35 cellular contexts compared by ENCODE assay signal in genomic region chr1:205475855-205476254, GRCh38. TPM values are rescaled to one million over a fixed set of nuclear protein-coding genes. Genes with fewer than 3 reads are reported as not detected.
"Had no signal": no experiment of that assay in that cellular context is flagged by ENCODE, and none has a peak within 500 bp of the region (broad histone marks: within the 10 kb centered on the region; RNA-seq: fewer than 3 reads in every experiment).

No MANE protein-coding gene starts in this region.

- DNase-seq: Kasumi-1, MG63, NCI-H1048, NCI-H1092 treated with DMSO at 0.1 percent for 48 hours, NCI-H1105 treated with DMSO at 0.1 percent for 48 hours, NCI-H1417, NCI-H1436, NCI-H146, NCI-H1694, NCI-H187, NCI-H1930, NCI-H2029 treated with DMSO at 0.1 percent for 48 hours, NCI-H2081 treated with DMSO at 0.1 percent for 48 hours, NCI-H2107, NCI-H2171, NCI-H226, NCI-H446 treated with DMSO at 0.1 percent for 48 hours, NCI-H510A, NCI-H524, NCI-H526, NCI-H69, NCI-H748 treated with DMSO at 0.1 percent for 48 hours, NCI-H82, PC-9, SHP77, SIG-M5, SJCRH30, T-cell had no signal

- H3K27me3 ChIP-seq: MG63, SJCRH30 had no signal

- H3K27ac ChIP-seq: PC-9, RWPE1, SJCRH30, SK-N-MC had no signal

- H2AFZ ChIP-seq: PC-9 had no signal

- ATAC-seq: Panc1, Right ventricle myocardium inferior, T-cell had no signal

- H3K4me3 ChIP-seq: MG63, PC-9, SJCRH30, SK-N-MC had no signal

- H3K36me3 ChIP-seq: MG63, SJCRH30 had no signal

- H3K4me2 ChIP-seq: PC-9 had no signal

- FAIRE-seq: RCC 7860 had no signal

RNA-seq across cellular contexts. Expression of gene BLACAT1, which starts 20.0 kb away (rescaled TPM):
- total RNA-seq: Right ventricle myocardium inferior, RPMI7951 had no signal

RNA-seq across cellular contexts. Expression of gene LEMD1, which starts 54.0 kb away (rescaled TPM):
- total RNA-seq: M059J, Right ventricle myocardium inferior, RPMI7951 had no signal
